In genomic region chr14:54566410-54567223, GRCh38 we compare ENCODE assay signal across 8 cellular contexts. TPM values are rescaled to one million over a fixed set of nuclear protein-coding genes. Genes with fewer than 3 reads are reported as not detected.
DNase-seq lines count a peak whose midpoint lies in the region; ATAC-seq and TF ChIP-seq lines count a peak whose summit lies in the region.

Gene SAMD4A (plus strand): TSS chr14:54567128. CDS start chr14:54567917, 789 bp downstream.

- peak; percentile 76 for DNase-seq in COLO668 (lab: John Stamatoyannopoulos, UW; ENCODE audit: unreplicated experiment)
- DNase-seq in Peyer's patch: peak; percentile 79 to 92 (median 81)
- DNase-seq in activated effector memory CD4-positive, alpha-beta T cell treated with anti-CD3 and anti-CD28 coated beads, Interleukin-2, amount 50 U/mL, for 16 hours: peak; percentile 84
- peak; percentile 85 for DNase-seq in fibroblast of peridontal ligament (ENCODE audit: extremely low read depth)
- DNase-seq in naive thymus-derived CD8-positive, alpha-beta T cell: peak; percentile 35 to 76 (median 52)
- DNase-seq in suprapubic skin (ENCODE audit: low spot score in 2 of 2): peak; percentile 80 to 86

- ATAC-seq in GM19452 (IDR thresholded peaks at IDR 0.05; ENCODE audit: unreplicated experiment) (peak; percentile 25), HG03571 (IDR thresholded peaks at IDR 0.05; ENCODE audit: unreplicated experiment) (peak; percentile 25)
- peak; percentile 28 to 40 for ATAC-seq in naive thymus-derived CD8-positive, alpha-beta T cell

- H3K27me3 ChIP-seq in Peyer's patch: no peaks in the 10 kb centered on the region
- no peaks in the 10 kb centered on the region for H3K27me3 ChIP-seq in suprapubic skin

- H3K4me3 ChIP-seq in Peyer's patch: peak within 1 kb of the TSS; percentile 74 to 87 (median 80)
- H3K4me3 ChIP-seq in suprapubic skin: peak within 1 kb of the TSS; percentile 93

- H3K27ac Mint-ChIP-seq in naive thymus-derived CD8-positive, alpha-beta T cell: peak within 1 kb of the TSS; percentile 6 to 96 (median 88)

- no peak for TF ChIP-seq EP300 in suprapubic skin (IDR thresholded peaks at IDR 0.05)

- H3K27ac ChIP-seq in Peyer's patch: peak within 1 kb of the TSS; percentile 90 to 99 (median 99)
- H3K27ac ChIP-seq in suprapubic skin: peak within 1 kb of the TSS; percentile 97

- under 1% methylated on average over 46 of the region's 91 CpGs for WGBS in suprapubic skin

- H3K36me3 ChIP-seq in Peyer's patch (no peaks in the 10 kb centered on the region), suprapubic skin (no peaks in the 10 kb centered on the region)

- peaks cover 0 to under 1% (median 0%) of the 10 kb centered on the region in 3 donors for H3K36me3 Mint-ChIP-seq in naive thymus-derived CD8-positive, alpha-beta T cell

- peaks cover 7 to 29% (median 19%) of the 10 kb centered on the region in 4 donors for H3K4me1 Mint-ChIP-seq in naive thymus-derived CD8-positive, alpha-beta T cell

- no peaks in the 10 kb centered on the region for H3K9me3 ChIP-seq in Peyer's patch
- H3K9me3 ChIP-seq in suprapubic skin: no peaks in the 10 kb centered on the region

- POLR2A ChIA-PET in naive thymus-derived CD8-positive, alpha-beta T cell (lab: Charles Lee): interaction anchor here (0.7 to 1.5 kb wide), 7 partner anchors 8 to 864 kb away, joined by 3 read pairs; no protein-coding TSS in a partner anchor

- TF ChIP-seq POLR2A in Peyer's patch (IDR thresholded peaks at IDR 0.05) (peak in 1 of 2 donors; percentile 12), suprapubic skin (IDR thresholded peaks at IDR 0.05) (no peak)

- H3K4me3 Mint-ChIP-seq in naive thymus-derived CD8-positive, alpha-beta T cell: peak within 1 kb of the TSS; percentile 91 to 98 (median 96)

- H3K27me3 Mint-ChIP-seq in naive thymus-derived CD8-positive, alpha-beta T cell: peaks cover 1 to 16% (median 10%) of the 10 kb centered on the region in 5 donors

- peaks cover 0 to 21% (median 3%) of the 10 kb centered on the region in 4 donors for H3K4me1 ChIP-seq in Peyer's patch
- H3K4me1 ChIP-seq in suprapubic skin: peaks cover 52% of the 10 kb centered on the region

- peaks cover 0 to under 1% (median 0%) of the 10 kb centered on the region in 9 donors for H3K9me3 Mint-ChIP-seq in naive thymus-derived CD8-positive, alpha-beta T cell

- peak in 4 of 6 experiments; percentile 16 to 42 (median 37) for TF ChIP-seq CTCF in Peyer's patch (IDR thresholded peaks at IDR 0.05)
- peak in 1 of 2 donors; percentile 8 for TF ChIP-seq CTCF in suprapubic skin (IDR thresholded peaks at IDR 0.05)

RNA-seq across cellular contexts. Expression of gene SAMD4A, which starts in this region (rescaled TPM):
- total RNA-seq in Peyer's patch: 10 to 100 TPM; 17.0 to 39.6 (median 21.3) TPM
- total RNA-seq in naive thymus-derived CD8-positive, alpha-beta T cell: under 1 TPM; 0.85 to 0.99 TPM
- not detected for polyA plus RNA-seq in naive thymus-derived CD8-positive, alpha-beta T cell
- total RNA-seq in suprapubic skin: 10 to 100 TPM in 2 of 4 donors, 1 to 10 TPM in 2; 7.7 to 26.6 (median 9.7) TPM

Comparison
In these comparisons a context has a peak if more than half of its experiments do, and no peak if none do; other contexts are left out.
1. Peak in every context shown above with its lines: DNase-seq, ATAC-seq, H3K4me3 ChIP-seq and H3K27ac ChIP-seq.
2. RNA of gene SAMD4A (total RNA-seq): 17.0 to 39.6 TPM in Peyer's patch and 7.7 to 26.6 TPM in suprapubic skin; 0.85 to 0.99 TPM in naive thymus-derived CD8-positive, alpha-beta T cell; every median in the first group is over 4 times any median in the second.
3. Peak in DNase-seq and ATAC-seq in naive thymus-derived CD8-positive, alpha-beta T cell; RNA of the gene not detected or under 1 TPM.